ENCODE assay signal across 32 cellular contexts in the genomic region with DNA sequence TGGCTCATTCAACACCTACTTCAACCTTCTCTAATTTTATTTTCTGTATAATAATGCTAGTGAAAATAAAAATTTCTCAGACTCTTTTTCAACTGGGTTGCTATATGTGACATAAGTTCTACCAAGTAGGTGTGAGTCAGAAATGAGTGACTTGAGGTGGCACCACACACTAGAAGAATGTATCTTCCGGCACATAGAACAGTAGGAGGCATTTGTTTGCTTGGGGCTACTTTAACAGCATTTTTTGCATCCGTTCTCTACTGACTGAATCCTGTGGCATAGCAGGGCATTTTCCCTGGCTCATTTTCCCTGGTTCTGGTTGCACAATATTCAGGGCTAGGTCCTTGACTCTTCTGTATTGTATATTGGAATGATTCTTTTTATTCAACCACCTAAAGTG.
"Had no signal": no experiment of that assay in that cellular context is flagged by ENCODE, and none has a peak within 500 bp of the region (broad histone marks: within the 10 kb centered on the region; RNA-seq: fewer than 3 reads in every experiment).

No MANE protein-coding gene starts in this region.

- H3K27ac Mint-ChIP-seq: activated CD4-positive, alpha-beta memory T cell treated with anti-CD3 and anti-CD28 coated beads, Interleukin-2, amount 10 ng/mL, durations not matched to agents 7 days and 5 days; activated CD8-positive, alpha-beta memory T cell treated with anti-CD3 and anti-CD28 coated beads, Interleukin-2, amount 10 ng/mL, durations not matched to agents 7 days and 5 days; activated naive CD4-positive, alpha-beta T cell treated with anti-CD3 and anti-CD28 coated beads, Interleukin-2, amount 10 ng/mL, durations not matched to agents 7 days and 5 days; activated naive CD8-positive, alpha-beta T cell; activated naive CD8-positive, alpha-beta T cell treated with anti-CD3 and anti-CD28 coated beads, Interleukin-2, amount 50 U/mL, for 24 hours had no signal

- ATAC-seq: activated CD8-positive, alpha-beta memory T cell treated with anti-CD3 and anti-CD28 coated beads, Interleukin-2, amount 10 ng/mL, durations not matched to agents 7 days and 5 days; activated naive CD8-positive, alpha-beta T cell treated with anti-CD3 and anti-CD28 coated beads, Interleukin-2, amount 50 U/mL, for 24 hours; body of pancreas had no signal

- H3K27me3 ChIP-seq: body of pancreas, breast epithelium, Peyer's patch had no signal

- DNase-seq: activated CD4-positive, alpha-beta memory T cell treated with anti-CD3 and anti-CD28 coated beads, Interleukin-2, amount 10 ng/mL, durations not matched to agents 7 days and 5 days; activated CD4-positive, alpha-beta T cell treated with anti-CD3 and anti-CD28 coated beads for 1 hour; activated CD4-positive, alpha-beta T cell treated with anti-CD3 and anti-CD28 coated beads for 48 hours; activated CD4-positive, CD25-positive, alpha-beta regulatory T cell; activated CD8-positive, alpha-beta memory T cell treated with anti-CD3 and anti-CD28 coated beads for 24 hours; activated CD8-positive, alpha-beta memory T cell treated with anti-CD3 and anti-CD28 coated beads, Interleukin-2, amount 10 ng/mL, durations not matched to agents 7 days and 5 days; activated CD8-positive, alpha-beta memory T cell treated with anti-CD3 and anti-CD28 coated beads, Interleukin-2, amount 50 U/mL, for 48 hours; activated effector memory CD4-positive, alpha-beta T cell treated with Interleukin-2 at 50 U/mL for 16 hours; activated naive CD4-positive, alpha-beta T cell treated with anti-CD3 and anti-CD28 coated beads, Interleukin-2, amount 10 ng/mL, durations not matched to agents 7 days and 5 days; activated naive CD8-positive, alpha-beta T cell treated with anti-CD3 and anti-CD28 coated beads, Interleukin-2, amount 50 U/mL, for 24 hours; activated T-cell treated with anti-CD3 and anti-CD28 coated beads, Interleukin-2, amount 50 U/mL, for 48 hours; amniotic stem cell; body of pancreas; Kasumi-1; MM.1S; MV-4-11; NCI-H1092; NCI-H1436 treated with DMSO at 0.1 percent for 48 hours; NCI-H187; NCI-H2029 treated with DMSO at 0.1 percent for 48 hours; NCI-H2171 treated with DMSO at 0.1 percent for 48 hours; NCI-H2227 treated with DMSO at 0.1 percent for 48 hours; NCI-H524 treated with DMSO at 0.1 percent for 48 hours; Peyer's patch; RPMI8226; SIG-M5; SW 1271; T-helper 1 cell; T1000; WERI-Rb-1 had no signal

- H3K4me3 Mint-ChIP-seq: activated CD4-positive, alpha-beta memory T cell treated with anti-CD3 and anti-CD28 coated beads, Interleukin-2, amount 10 ng/mL, durations not matched to agents 7 days and 5 days; activated CD8-positive, alpha-beta memory T cell treated with anti-CD3 and anti-CD28 coated beads, Interleukin-2, amount 10 ng/mL, durations not matched to agents 7 days and 5 days; activated naive CD4-positive, alpha-beta T cell treated with anti-CD3 and anti-CD28 coated beads, Interleukin-2, amount 10 ng/mL, durations not matched to agents 7 days and 5 days; activated naive CD8-positive, alpha-beta T cell; activated naive CD8-positive, alpha-beta T cell treated with anti-CD3 and anti-CD28 coated beads, Interleukin-2, amount 50 U/mL, for 24 hours had no signal

- H3K4me1 ChIP-seq: breast epithelium, Peyer's patch had no signal

- H3K27me3 Mint-ChIP-seq: activated CD4-positive, alpha-beta memory T cell treated with anti-CD3 and anti-CD28 coated beads, Interleukin-2, amount 10 ng/mL, durations not matched to agents 7 days and 5 days; activated CD8-positive, alpha-beta memory T cell treated with anti-CD3 and anti-CD28 coated beads, Interleukin-2, amount 10 ng/mL, durations not matched to agents 7 days and 5 days had no signal

- H3K27ac ChIP-seq: body of pancreas, breast epithelium, Peyer's patch, WERI-Rb-1 had no signal

- H3K36me3 ChIP-seq: breast epithelium, Peyer's patch, WERI-Rb-1 had no signal

- H3K36me3 Mint-ChIP-seq: activated CD8-positive, alpha-beta memory T cell treated with anti-CD3 and anti-CD28 coated beads, Interleukin-2, amount 10 ng/mL, durations not matched to agents 7 days and 5 days; activated naive CD4-positive, alpha-beta T cell treated with anti-CD3 and anti-CD28 coated beads, Interleukin-2, amount 10 ng/mL, durations not matched to agents 7 days and 5 days; activated naive CD8-positive, alpha-beta T cell had no signal

- H3K9me3 Mint-ChIP-seq: activated CD4-positive, alpha-beta memory T cell treated with anti-CD3 and anti-CD28 coated beads, Interleukin-2, amount 10 ng/mL, durations not matched to agents 7 days and 5 days; activated naive CD4-positive, alpha-beta T cell treated with anti-CD3 and anti-CD28 coated beads, Interleukin-2, amount 10 ng/mL, durations not matched to agents 7 days and 5 days; activated naive CD8-positive, alpha-beta T cell treated with anti-CD3 and anti-CD28 coated beads, Interleukin-2, amount 50 U/mL, for 24 hours had no signal

- H3K9me3 ChIP-seq: body of pancreas, breast epithelium, Peyer's patch had no signal

- H3K4me3 ChIP-seq: body of pancreas, breast epithelium, Peyer's patch had no signal
